Comparison of ENCODE assay signal across 21 cellular contexts in genomic region chr19:10205636-10206035, GRCh38. TPM values are rescaled to one million over a fixed set of nuclear protein-coding genes. Genes with fewer than 3 reads are reported as not detected.
A peak's percentile ranks its signal among the peaks of the same experiment; 100 is the strongest.
DNase-seq lines count a peak whose midpoint lies in the region; ATAC-seq and TF ChIP-seq lines count a peak whose summit lies in the region.
"Had no signal": no experiment of that assay in that cellular context is flagged by ENCODE, and none has a peak within 500 bp of the region (broad histone marks: within the 10 kb centered on the region; RNA-seq: fewer than 3 reads in every experiment).

No MANE protein-coding gene starts in this region.

- no peak for TF ChIP-seq POLR2A in body of pancreas (IDR thresholded peaks at IDR 0.05)

- TF ChIP-seq CTCF in lower lobe of right lung (IDR thresholded peaks at IDR 0.05), result no peak
- no peak for TF ChIP-seq CTCF in upper lobe of right lung (IDR thresholded peaks at IDR 0.05)
- no peak for TF ChIP-seq CTCF in body of pancreas (IDR thresholded peaks at IDR 0.05)

- ATAC-seq in lower lobe of right lung, result no peak
- no peak for ATAC-seq in upper lobe of right lung
- ATAC-seq in body of pancreas, result no peak
- ATAC-seq: Right ventricle myocardium inferior had no signal

- peak overlapping the region; percentile 38 for H3K27ac ChIP-seq in lower lobe of right lung
- H3K27ac ChIP-seq in upper lobe of right lung, result peak overlapping the region; percentile 36
- H3K27ac ChIP-seq in body of pancreas, result no peak overlapping the region
- H3K27ac ChIP-seq: 22Rv1, SJCRH30 had no signal

- H3K9me3 ChIP-seq in lower lobe of right lung (no peaks in the 10 kb centered on the region), upper lobe of right lung (no peaks in the 10 kb centered on the region), body of pancreas (no peaks in the 10 kb centered on the region)
- H3K9me3 ChIP-seq: SJCRH30 had no signal

- H3K36me3 ChIP-seq in lower lobe of right lung (no peaks in the 10 kb centered on the region), upper lobe of right lung (no peaks in the 10 kb centered on the region), body of pancreas (replicated peaks in 1 of 2; ENCODE audit: insufficient read depth in 1 of 2, low read depth in 2 of 2) (no peaks in the 10 kb centered on the region)
- H3K36me3 ChIP-seq: BE2C, SJCRH30 had no signal

- 84 to 85% methylated on average over 4 of the region's 4 CpGs for WGBS in body of pancreas, 2 donors

- H3K4me1 ChIP-seq in lower lobe of right lung, result peaks cover 7% of the 10 kb centered on the region
- no peaks in the 10 kb centered on the region for H3K4me1 ChIP-seq in upper lobe of right lung
- no peaks in the 10 kb centered on the region for H3K4me1 ChIP-seq in body of pancreas
- H3K4me1 ChIP-seq: BE2C, SJCRH30 had no signal

- no peak overlapping the region for H3K4me3 ChIP-seq in lower lobe of right lung
- no peak overlapping the region for H3K4me3 ChIP-seq in upper lobe of right lung
- no peak overlapping the region for H3K4me3 ChIP-seq in body of pancreas
- H3K4me3 ChIP-seq: SJCRH30 had no signal

- H3K27me3 ChIP-seq in lower lobe of right lung (ENCODE audit: low read depth) (no peaks in the 10 kb centered on the region), upper lobe of right lung (no peaks in the 10 kb centered on the region), body of pancreas (no peaks in the 10 kb centered on the region)
- H3K27me3 ChIP-seq: BE2C, SJCRH30 had no signal

- intact Hi-C loops in lower lobe of right lung (cut with DNase I) (no loop called here), upper lobe of right lung (cut with DNase I) (no loop called here), body of pancreas (cut with DNase I) (no loop called here)

- DNase-seq in DMS53 (lab: John Stamatoyannopoulos, UW), result peak; percentile 36
- no peak for DNase-seq in DMS53 treated with DMSO at 0.1 percent for 48 hours (lab: John Stamatoyannopoulos, UW; ENCODE audit: unreplicated experiment)
- peak; percentile 14 for DNase-seq in amniotic epithelial cell (ENCODE audit: low read depth)
- no peak for DNase-seq in lower lobe of right lung
- DNase-seq in upper lobe of right lung, result no peak
- no peak for DNase-seq in body of pancreas
- DNase-seq in GOT3 (lab: John Stamatoyannopoulos, UW), result no peak
- no peak for DNase-seq in NCI-H146 (lab: John Stamatoyannopoulos, UW)
- DNase-seq: BE2C; CD8-positive, alpha-beta memory T cell; H9; KBM-7; NCI-H1092 treated with DMSO at 0.1 percent for 48 hours; NCI-H1436; NCI-H187 treated with DMSO at 0.1 percent for 48 hours; NCI-H446; NCI-H524 treated with DMSO at 0.1 percent for 48 hours; NCI-H774; SJCRH30 had no signal

RNA-seq across cellular contexts. Expression of gene DNMT1, which starts 10.9 kb away (rescaled TPM):
- total RNA-seq in lower lobe of right lung (65.5 TPM), upper lobe of right lung (72.1 TPM), body of pancreas (10 to 100 TPM; 17.9 to 36.6 TPM)

RNA-seq across cellular contexts. Expression of gene S1PR2, which starts 25.5 kb away (rescaled TPM):
- total RNA-seq in lower lobe of right lung, result 15.4 TPM
- 21.7 TPM for total RNA-seq in upper lobe of right lung
- 1 to 10 TPM; 2.6 to 3.6 TPM for total RNA-seq in body of pancreas

RNA-seq across cellular contexts. Expression of gene MRPL4, which starts 46.4 kb away (rescaled TPM):
- total RNA-seq in lower lobe of right lung (40.3 TPM), upper lobe of right lung (41.5 TPM), body of pancreas (10 to 100 TPM; 17.9 to 18.1 TPM)

Comparison
In these comparisons a context has a peak if more than half of its experiments do, and no peak if none do; other contexts are left out.
1. DNase-seq: peak in DMS53 (single experiment) and amniotic epithelial cell (single experiment); none in DMS53 treated with DMSO at 0.1 percent for 48 hours (single experiment), lower lobe of right lung (single experiment), upper lobe of right lung (single experiment), body of pancreas (0 of 4), GOT3 (single experiment) and NCI-H146 (single experiment).
2. H3K27ac ChIP-seq: peak in lower lobe of right lung (single experiment) and upper lobe of right lung (single experiment); none in body of pancreas (0 of 4).